22 cellular contexts compared by ENCODE assay signal in genomic region chr6:9028086-9028485, GRCh38.
DNase-seq lines count a peak whose midpoint lies in the region; ATAC-seq lines count a peak whose summit lies in the region.
"Had no signal": no experiment of that assay in that cellular context is flagged by ENCODE, and none has a peak within 500 bp of the region (broad histone marks: within the 10 kb centered on the region; RNA-seq: fewer than 3 reads in every experiment).

No MANE protein-coding gene starts in this region.

- H3K36me3 ChIP-seq in CD4-positive, alpha-beta memory T cell (ENCODE audit: insufficient read depth, low read length) = no peaks in the 10 kb centered on the region
- H3K36me3 ChIP-seq: BE2C, BLaER1 had no signal

- intact Hi-C loops in CD4-positive, alpha-beta memory T cell (cut with micrococcal nuclease) = no loop called here

- H3K4me1 Mint-ChIP-seq in CD4-positive, alpha-beta memory T cell = peaks cover 0 to 5% (median 0%) of the 10 kb centered on the region in 4 donors
- H3K4me1 Mint-ChIP-seq: CD4-positive, CD25-positive, alpha-beta regulatory T cell had no signal

- no peak overlapping the region for H3K4me3 ChIP-seq in CD4-positive, alpha-beta memory T cell (ENCODE audit: low read length in 2 of 2)
- H3K4me3 ChIP-seq: BLaER1, GM12878 had no signal

- POLR2A ChIA-PET in CD4-positive, alpha-beta memory T cell (lab: Charles Lee; ENCODE audit: partially characterized antibody) = no interaction called here

- H3K4me3 Mint-ChIP-seq in CD4-positive, alpha-beta memory T cell = no peak overlapping the region
- H3K4me3 Mint-ChIP-seq: CD14-positive monocyte; CD4-positive, CD25-positive, alpha-beta regulatory T cell; CD8-positive, alpha-beta T cell had no signal

- no peaks in the 10 kb centered on the region for H3K36me3 Mint-ChIP-seq in CD4-positive, alpha-beta memory T cell
- H3K36me3 Mint-ChIP-seq: CD14-positive monocyte; CD4-positive, CD25-positive, alpha-beta regulatory T cell; CD8-positive, alpha-beta T cell had no signal

- no peaks in the 10 kb centered on the region for H3K27me3 ChIP-seq in CD4-positive, alpha-beta memory T cell (ENCODE audit: insufficient read depth, low read length)
- H3K27me3 ChIP-seq: BE2C, BLaER1 had no signal

- no peak overlapping the region for H3K27ac ChIP-seq in CD4-positive, alpha-beta memory T cell (ENCODE audit: low read depth, low read length)
- H3K27ac ChIP-seq: BLaER1 had no signal

- no peaks in the 10 kb centered on the region for H3K9me3 ChIP-seq in CD4-positive, alpha-beta memory T cell (ENCODE audit: control insufficient read depth in 1 of 2, low read length in 2 of 2)
- H3K9me3 ChIP-seq: BE2C, Caco-2 had no signal

- DNase-seq in EH (ENCODE audit: low read depth) (peak; percentile 36), EL (peak; percentile 61), left lobe of liver (ENCODE audit: low spot score) (no peak)
- DNase-seq in CD4-positive, alpha-beta memory T cell = no peak
- DNase-seq: 8988T; ACHN; BE2C; C1 segment of cervical spinal cord; Caco-2; Calu3; CD4-positive, CD25-positive, alpha-beta regulatory T cell; CD8-positive, alpha-beta T cell; DMS 273 treated with DMSO at 0.1 percent for 48 hours; DMS153; DMS53; DMS79; DND-41; GDM1 had no signal

- H3K27ac Mint-ChIP-seq in CD4-positive, alpha-beta memory T cell = no peak overlapping the region
- H3K27ac Mint-ChIP-seq: CD14-positive monocyte; CD4-positive, CD25-positive, alpha-beta regulatory T cell; CD8-positive, alpha-beta T cell had no signal

- H3K9me3 Mint-ChIP-seq in CD4-positive, alpha-beta memory T cell = peaks cover 0 to 12% (median under 1%) of the 10 kb centered on the region in 8 donors

- no peaks in the 10 kb centered on the region for H3K27me3 Mint-ChIP-seq in CD4-positive, alpha-beta memory T cell

- peak; percentile 47 for ATAC-seq in left lobe of liver
- ATAC-seq in HG02973 (IDR thresholded peaks at IDR 0.05; ENCODE audit: unreplicated experiment) = no peak
- ATAC-seq: CD8-positive, alpha-beta T cell; GM12878 had no signal

- CTCF ChIA-PET in CD4-positive, alpha-beta memory T cell (lab: Charles Lee; ENCODE audit: partially characterized antibody) = no interaction called here

- H3K4me1 ChIP-seq in CD4-positive, alpha-beta memory T cell (ENCODE audit: insufficient read depth, low read length) = no peaks in the 10 kb centered on the region
- H3K4me1 ChIP-seq: BE2C, BLaER1 had no signal

Comparison
In these comparisons a context has a peak if more than half of its experiments do, and no peak if none do; other contexts are left out.
1. DNase-seq: peak in EH (single experiment) and EL (single experiment); none in left lobe of liver (single experiment) and CD4-positive, alpha-beta memory T cell (0 of 5).